Comparison of ENCODE assay signal across 8 cellular contexts in genomic region chr1:228082260-228082974, GRCh38. TPM values are rescaled to one million over a fixed set of nuclear protein-coding genes. Genes with fewer than 3 reads are reported as not detected.
DNase-seq lines count a peak whose midpoint lies in the region; ATAC-seq, FAIRE-seq and TF ChIP-seq lines count a peak whose summit lies in the region.

Gene ARF1 (plus strand): TSS chr1:228082708. CDS start chr1:228097115, 14,407 bp downstream.

- H3K4me1 ChIP-seq in spleen = peaks cover 41 to 84% (median 64%) of the 10 kb centered on the region in 6 donors

- WGBS in spleen, 5 donors = 0 to 1% (median 1%) methylated on average over 38 to 89 of the region's 89 CpGs

- DNase-seq in AG04450 (ENCODE audit: low read depth, low spot score) (peak; percentile 83), NCI-H226 (peak; percentile 67), WTC11 (ENCODE audit: low spot score) (peak; percentile 88), bronchial epithelial cell (ENCODE audit: low read depth) (peak; percentile 78), inferior parietal cortex (ENCODE audit: extremely low spot score) (peak; percentile 96), spleen (peak; percentile 98)

- H3K36me3 Mint-ChIP-seq in WTC11 = peaks cover 10% of the 10 kb centered on the region

- FAIRE-seq in bronchial epithelial cell (lab: Jason Lieb, UNC) = no peak

- H3K36me3 ChIP-seq in bronchial epithelial cell (ENCODE audit: control insufficient read depth, insufficient read depth, low read length) (peaks cover 4% of the 10 kb centered on the region), spleen (peaks cover 0 to 7% (median 0%) of the 10 kb centered on the region in 6 donors)

- in situ Hi-C loops in GM18951 (cut with MboI; ENCODE audit: low sequenced_read_pairs, unreplicated experiment) = no loop called here

- no peaks in the 10 kb centered on the region for H3K9me3 Mint-ChIP-seq in WTC11

- TF ChIP-seq CTCF in AG04450 (IDR thresholded peaks at IDR 0.05; ENCODE audit: low read depth, low read length) (no peak), WTC11 (IDR thresholded peaks at IDR 0.05) (no peak), bronchial epithelial cell (IDR thresholded peaks at IDR 0.05; ENCODE audit: insufficient read depth, low read length, severe bottlenecking) (no peak), spleen (IDR thresholded peaks at IDR 0.05 in 8 of 11, conservative IDR thresholded peaks at IDR 0.05 in 3 of 11) (peak in 8 of 11 experiments; percentile 9 to 59 (median 28))

- H3K4me3 Mint-ChIP-seq in WTC11 = peak within 1 kb of the TSS; percentile 95

- peaks cover 8% of the 10 kb centered on the region; the same call in 1 of the 2 replicates for H3K9me3 ChIP-seq in AG04450 (ENCODE audit: control insufficient read depth, insufficient read depth, low read length)
- H3K9me3 ChIP-seq in spleen = no peaks in the 10 kb centered on the region

- peaks cover 33% of the 10 kb centered on the region for H3K4me1 Mint-ChIP-seq in WTC11

- TF ChIP-seq POLR2A in GM18951 (IDR thresholded peaks at IDR 0.05; ENCODE audit: extremely low read depth, insufficient read depth, insufficient read length) (peak; percentile 93), spleen (IDR thresholded peaks at IDR 0.05) (peak in 2 of 3 donors; percentile 44 to 88)

- H3K27me3 ChIP-seq in AG04450 (ENCODE audit: control insufficient read depth, insufficient read depth, low read length) = no peaks in the 10 kb centered on the region
- no peaks in the 10 kb centered on the region for H3K27me3 ChIP-seq in bronchial epithelial cell (ENCODE audit: control insufficient read depth, insufficient read depth, low read length)
- H3K27me3 ChIP-seq in spleen (replicated peaks in 1 of 7) = no peaks in the 10 kb centered on the region

- CTCF ChIA-PET in AG04450 (lab: Charles Lee) = interaction anchor here (0.5 to 1.4 kb wide), 3 partner anchors 307 to 1534 kb away, joined by 3 to 6 read pairs (median 6); no protein-coding TSS in a partner anchor
- CTCF ChIA-PET in WTC11 (lab: Charles Lee) = interaction anchor here (0.9 to 2.5 kb wide), 12 partner anchors 9 to 330 kb away, joined by 3 to 26 read pairs (median 6); partner anchors contain the start of gene IBA57

- peak; percentile 77 for ATAC-seq in HG03175 (IDR thresholded peaks at IDR 0.05; ENCODE audit: unreplicated experiment)
- ATAC-seq in WTC11 = peak; percentile 85

- intact Hi-C loops in spleen (cut with DNase I; ENCODE audit: low total_unique reads) = no loop called here

- H3K27ac Mint-ChIP-seq in WTC11 = peak within 1 kb of the TSS; percentile 94

- H3K4me3 ChIP-seq in AG04450 (ENCODE audit: low read depth, low read length) (peak within 1 kb of the TSS; percentile 99), bronchial epithelial cell (ENCODE audit: low read depth, low read length) (peak within 1 kb of the TSS; percentile 97), spleen (peak within 1 kb of the TSS; percentile 85 to 96 (median 92))

- POLR2A ChIA-PET in AG04450 (lab: Yijun Ruan, JAX) = interaction anchor here (0.5 to 1.2 kb wide), 7 partner anchors 9 to 288 kb away, joined by 3 to 9 read pairs (median 4); no protein-coding TSS in a partner anchor
- POLR2A ChIA-PET in WTC11 (lab: Charles Lee) = interaction anchor here (0.6 to 1.3 kb wide), 7 partner anchors 10 to 92 kb away, joined by 3 to 4 read pairs (median 3); partner anchors contain the start of gene IBA57

- peaks cover 35% of the 10 kb centered on the region for H3K27me3 Mint-ChIP-seq in WTC11 (ENCODE audit: low read depth)

- H3K27ac ChIP-seq in AG04450 (ENCODE audit: low read depth, low read length) (peak within 1 kb of the TSS; percentile 73), spleen (peak within 1 kb of the TSS; percentile 97 to 100 (median 99))

TF ChIP-seq in WTC11, 78 proteins besides CTCF, POLR2A, EP300 and RAD21 (continues in another document):
- TF ChIP-seq GABPB1 (CRISPR knock-in tag; IDR thresholded peaks at IDR 0.05) (peak; percentile 49; the same call in 1 of the 2 replicates), HMGXB4 (CRISPR knock-in tag; IDR thresholded peaks at IDR 0.05) (peak; percentile 52; the same call in 1 of the 2 replicates), FOXJ3 (CRISPR knock-in tag; IDR thresholded peaks at IDR 0.05; ENCODE audit: borderline replicate concordance) (no peak), SP1 (CRISPR knock-in tag; conservative IDR thresholded peaks at IDR 0.05) (peak; percentile 98), EMX1 (CRISPR knock-in tag; IDR thresholded peaks at IDR 0.05) (no peak), NFE2L1 (CRISPR knock-in tag; IDR thresholded peaks at IDR 0.05) (0 out of 2 replicates have a peak, but pooled peaks have one; percentile 48), JUN (CRISPR knock-in tag; IDR thresholded peaks at IDR 0.05) (no peak), E2F5 (CRISPR knock-in tag; IDR thresholded peaks at IDR 0.05) (peak; percentile 62; the same call in 1 of the 2 replicates), CREM (CRISPR knock-in tag; IDR thresholded peaks at IDR 0.05) (peak; percentile 74), TEAD1 (CRISPR knock-in tag; IDR thresholded peaks at IDR 0.05) (0 out of 2 replicates have a peak, but pooled peaks have one; percentile 50), FOXK1 (CRISPR knock-in tag; IDR thresholded peaks at IDR 0.05) (peak; percentile 60; the same call in 1 of the 2 replicates), SMAD4 (CRISPR knock-in tag; IDR thresholded peaks at IDR 0.05) (peak; percentile 40; the same call in 1 of the 2 replicates), STAT6 (CRISPR knock-in tag; conservative IDR thresholded peaks at IDR 0.05; ENCODE audit: low read depth) (no peak)
- TF ChIP-seq, protein P1, sequence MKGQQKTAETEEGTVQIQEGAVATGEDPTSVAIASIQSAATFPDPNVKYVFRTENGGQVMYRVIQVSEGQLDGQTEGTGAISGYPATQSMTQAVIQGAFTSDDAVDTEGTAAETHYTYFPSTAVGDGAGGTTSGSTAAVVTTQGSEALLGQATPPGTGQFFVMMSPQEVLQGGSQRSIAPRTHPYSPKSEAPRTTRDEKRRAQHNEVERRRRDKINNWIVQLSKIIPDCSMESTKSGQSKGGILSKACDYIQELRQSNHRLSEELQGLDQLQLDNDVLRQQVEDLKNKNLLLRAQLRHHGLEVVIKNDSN (CRISPR knock-in tag; IDR thresholded peaks at IDR 0.05) = peak; percentile 44
- TF ChIP-seq, protein P2, sequence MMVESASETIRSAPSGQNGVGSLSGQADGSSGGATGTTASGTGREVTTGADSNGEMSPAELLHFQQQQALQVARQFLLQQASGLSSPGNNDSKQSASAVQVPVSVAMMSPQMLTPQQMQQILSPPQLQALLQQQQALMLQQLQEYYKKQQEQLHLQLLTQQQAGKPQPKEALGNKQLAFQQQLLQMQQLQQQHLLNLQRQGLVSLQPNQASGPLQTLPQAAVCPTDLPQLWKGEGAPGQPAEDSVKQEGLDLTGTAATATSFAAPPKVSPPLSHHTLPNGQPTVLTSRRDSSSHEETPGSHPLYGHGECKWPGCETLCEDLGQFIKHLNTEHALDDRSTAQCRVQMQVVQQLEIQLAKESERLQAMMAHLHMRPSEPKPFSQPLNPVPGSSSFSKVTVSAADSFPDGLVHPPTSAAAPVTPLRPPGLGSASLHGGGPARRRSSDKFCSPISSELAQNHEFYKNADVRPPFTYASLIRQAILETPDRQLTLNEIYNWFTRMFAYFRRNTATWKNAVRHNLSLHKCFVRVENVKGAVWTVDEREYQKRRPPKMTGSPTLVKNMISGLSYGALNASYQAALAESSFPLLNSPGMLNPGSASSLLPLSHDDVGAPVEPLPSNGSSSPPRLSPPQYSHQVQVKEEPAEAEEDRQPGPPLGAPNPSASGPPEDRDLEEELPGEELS (CRISPR knock-in tag; IDR thresholded peaks at IDR 0.05) = peak; percentile 58; the same call in 1 of the 2 replicates

RNA-seq across cellular contexts. Expression of gene ARF1, which starts in this region (rescaled TPM):
- polyA plus RNA-seq in AG04450 (2011; rRNA removed) (445 and 528 TPM in 2 replicates), spleen (100 to 1,000 TPM; 150 to 282 (median 231) TPM)
- polyA minus RNA-seq in AG04450 (2011; rRNA and poly(A)+ RNA removed) = 703 and 979 TPM in 2 replicates
- total RNA-seq in WTC11 (2021) (295 to 330 TPM (median 300 TPM) in 3 replicates), bronchial epithelial cell (240 and 297 TPM in 2 replicates), spleen (100 to 1,000 TPM; 302 to 387 (median 338) TPM)

Comparison
In these comparisons a context has a peak if more than half of its experiments do, and no peak if none do; other contexts are left out.
1. Peak in every context shown above with its lines: DNase-seq, ATAC-seq, H3K4me3 ChIP-seq and H3K27ac ChIP-seq.
2. CTCF ChIP-seq: peak in spleen (8 of 11); none in AG04450 (single experiment), WTC11 (single experiment) and bronchial epithelial cell (single experiment).